In genomic region chr9:2800385-2801179, GRCh38 we compare ENCODE assay signal across 13 cellular contexts. TPM values are rescaled to one million over a fixed set of nuclear protein-coding genes. Genes with fewer than 3 reads are reported as not detected.
DNase-seq lines count a peak whose midpoint lies in the region; ATAC-seq, FAIRE-seq and TF ChIP-seq lines count a peak whose summit lies in the region.
"Had no signal": no experiment of that assay in that cellular context is flagged by ENCODE, and none has a peak within 500 bp of the region (broad histone marks: within the 10 kb centered on the region; RNA-seq: fewer than 3 reads in every experiment).

No MANE protein-coding gene starts in this region.

- intact Hi-C loops in psoas muscle (cut with DNase I) = no loop called here

- H3K4me3 ChIP-seq in foreskin fibroblast (ENCODE audit: low read depth in 1 of 2, low read length in 2 of 2) (no peak overlapping the region), psoas muscle (no peak overlapping the region), HAP-1 (no peak overlapping the region)
- H3K4me3 ChIP-seq: K562 had no signal

- POLR2A ChIA-PET in RWPE1 (lab: Yijun Ruan, JAX; ENCODE audit: low non-redundant PET) = no interaction called here

- CTCF ChIA-PET in RWPE1 (lab: Yijun Ruan, JAX) = interaction anchor here (0.6 kb wide), 1 partner anchor 134 kb away, joined by 3 read pairs; no protein-coding TSS in a partner anchor

- DNase-seq in DMS 273 (lab: John Stamatoyannopoulos, UW; ENCODE audit: unreplicated experiment) = peak; percentile 8
- DNase-seq in DMS 273 treated with DMSO at 0.1 percent for 48 hours (lab: John Stamatoyannopoulos, UW) = no peak
- no peak for DNase-seq in RWPE1 (ENCODE audit: low spot score)
- DNase-seq in foreskin fibroblast = peak in 1 of 2 donors; percentile 27
- DNase-seq in psoas muscle = no peak
- no peak for DNase-seq in GM12892 (ENCODE audit: insufficient read length)
- no peak for DNase-seq in HAP-1 (ENCODE audit: low spot score in 2 of 2)
- DNase-seq: 8988T; stimulated activated CD8-positive, alpha-beta memory T cell treated with anti-CD3 and anti-CD28 coated beads, Interleukin-4, amount 100 ng/mL, for 48 hours had no signal

- in situ Hi-C loops in HAP-1 (cut with MboI; ENCODE audit: low sequenced_read_pairs) = no loop called here

- WGBS in psoas muscle, 3 donors = 54 to 70% (median 63%) methylated on average over 6 of the region's 6 CpGs

- TF ChIP-seq CTCF in RWPE1 (conservative IDR thresholded peaks at IDR 0.05; ENCODE audit: low read depth) = no peak
- TF ChIP-seq CTCF in foreskin fibroblast (IDR thresholded peaks at IDR 0.05; ENCODE audit: low read depth, low read length) = peak; percentile 20
- peak; percentile 16 for TF ChIP-seq CTCF in psoas muscle (IDR thresholded peaks at IDR 0.05)

- H3K9me3 ChIP-seq in psoas muscle (no peaks in the 10 kb centered on the region), HAP-1 (no peaks in the 10 kb centered on the region)

- H3K4me1 ChIP-seq in psoas muscle (peaks cover 7% of the 10 kb centered on the region), HAP-1 (no peaks in the 10 kb centered on the region)

- TF ChIP-seq POLR2A in GM12892 (IDR thresholded peaks at IDR 0.05; ENCODE audit: low read depth, low read length) = no peak

- ATAC-seq in psoas muscle (peak in 3 of 4 donors; percentile 50 to 60 (median 52)), HG03432 (IDR thresholded peaks at IDR 0.05; ENCODE audit: unreplicated experiment) (no peak)
- ATAC-seq: K562 had no signal

- no peaks in the 10 kb centered on the region for H3K27me3 ChIP-seq in psoas muscle (ENCODE audit: insufficient read depth in 3 of 3, low read length in 2 of 3)
- H3K27me3 ChIP-seq in HAP-1 (ENCODE audit: low read depth) = no peaks in the 10 kb centered on the region

- no peak for FAIRE-seq in GM12892 (lab: Jason Lieb, UNC)
- FAIRE-seq: frontal cortex, GM12891, K562 had no signal

- H3K36me3 ChIP-seq in psoas muscle (ENCODE audit: insufficient read depth in 1 of 2, low read depth in 1 of 2) (peaks cover 19 to 86% of the 10 kb centered on the region in 2 donors), HAP-1 (replicated peaks) (peaks cover 91% of the 10 kb centered on the region)

- H3K27ac ChIP-seq in RWPE1 = peak overlapping the region; percentile 62
- no peak overlapping the region for H3K27ac ChIP-seq in psoas muscle

RNA-seq across cellular contexts. Expression of gene PUM3, which starts 43.3 kb away (rescaled TPM):
- total RNA-seq in psoas muscle = 10 to 100 TPM in 3 of 4 donors, 1 to 10 TPM in 1; 9.3 to 27.9 (median 22.5) TPM
- polyA plus RNA-seq in psoas muscle = 10 to 100 TPM; 18.9 to 39.4 (median 20.8) TPM
- polyA plus RNA-seq in GM12892 (2012; ENCODE audit: missing spikeins) = 46.1 TPM
